ENCODE assay signal across 16 cellular contexts in genomic region chr2:159133795-159134194, GRCh38.
DNase-seq lines count a peak whose midpoint lies in the region; ATAC-seq and TF ChIP-seq lines count a peak whose summit lies in the region.
"Had no signal": no experiment of that assay in that cellular context is flagged by ENCODE, and none has a peak within 500 bp of the region (broad histone marks: within the 10 kb centered on the region; RNA-seq: fewer than 3 reads in every experiment).

No MANE protein-coding gene starts in this region.

- H3K9me3 ChIP-seq in SK-N-MC (ENCODE audit: low read depth, low read length) (no peaks in the 10 kb centered on the region), fibroblast of lung (ENCODE audit: control insufficient read depth, insufficient read depth, low read depth, low read length) (no peaks in the 10 kb centered on the region)
- H3K9me3 ChIP-seq: gastroesophageal sphincter, vagina had no signal

- intact Hi-C loops in activated CD8-positive, alpha-beta T cell treated with anti-CD3 and anti-CD28 coated beads for 36 hours (cut with micrococcal nuclease), result no loop called here
- intact Hi-C loops in sciatic nerve (cut with DNase I), result no loop called here

- no peak for DNase-seq in activated CD8-positive, alpha-beta T cell treated with anti-CD3 and anti-CD28 coated beads for 36 hours
- no peak for DNase-seq in activated CD8-positive, alpha-beta T cell treated with anti-CD3 and anti-CD28 coated beads, Interleukin-2, amount 10 ng/mL, durations not matched to agents 7 days and 5 days
- peak; percentile 24 for DNase-seq in SK-N-MC (ENCODE audit: low read depth, low spot score)
- peak in 1 of 2 donors; percentile 36 for DNase-seq in fibroblast of lung (ENCODE audit: low read depth in 2 of 2)
- DNase-seq in sciatic nerve (ENCODE audit: low spot score), result no peak
- no peak for DNase-seq in amniotic stem cell (lab: John Stamatoyannopoulos, UW)
- DNase-seq in GM13977 (ENCODE audit: low spot score), result no peak
- DNase-seq: activated CD4-positive, alpha-beta T cell treated with anti-CD3 and anti-CD28 coated beads, Interleukin-2, amount 10 ng/mL, durations not matched to agents 24 days and 14 days; activated gamma-delta T cell treated with Interleukin-2 at 50 U/mL for 16 hours; cortex of kidney; MM.1S; NCI-H524 treated with DMSO at 0.1 percent for 48 hours; stimulated activated CD4-positive, alpha-beta T cell treated with anti-CD3 and anti-CD28 coated beads, Interleukin-15, amount 100 ng/mL, for 24 hours had no signal

- TF ChIP-seq CTCF in activated CD8-positive, alpha-beta T cell treated with anti-CD3 and anti-CD28 coated beads for 36 hours (IDR thresholded peaks at IDR 0.05), result no peak
- TF ChIP-seq CTCF in fibroblast of lung (conservative IDR thresholded peaks at IDR 0.05 in 1 of 2, IDR thresholded peaks at IDR 0.05 in 1 of 2; ENCODE audit: low read depth in 1 of 2, low read length in 2 of 2) (peak in 1 of 2 donors; percentile 24), GM13977 (IDR thresholded peaks at IDR 0.05; ENCODE audit: extremely low read depth, insufficient read depth, missing control alignments) (no peak)

- no peaks in the 10 kb centered on the region for H3K36me3 Mint-ChIP-seq in activated CD8-positive, alpha-beta T cell treated with anti-CD3 and anti-CD28 coated beads for 36 hours (ENCODE audit: low read depth)
- H3K36me3 Mint-ChIP-seq in activated CD8-positive, alpha-beta T cell treated with anti-CD3 and anti-CD28 coated beads, Interleukin-2, amount 10 ng/mL, durations not matched to agents 7 days and 5 days (ENCODE audit: low read depth), result no peaks in the 10 kb centered on the region

- H3K79me2 ChIP-seq in fibroblast of lung (ENCODE audit: control insufficient read depth, insufficient read depth, low read length), result peaks cover 5% of the 10 kb centered on the region

- POLR2A ChIA-PET in activated CD8-positive, alpha-beta T cell treated with anti-CD3 and anti-CD28 coated beads for 36 hours (lab: Charles Lee), result no interaction called here
- POLR2A ChIA-PET in activated CD8-positive, alpha-beta T cell treated with anti-CD3 and anti-CD28 coated beads, Interleukin-2, amount 10 ng/mL, durations not matched to agents 7 days and 5 days (lab: Charles Lee), result interaction anchor here (0.6 kb wide), 1 partner anchor 188 kb away, joined by 4 read pairs; no protein-coding TSS in a partner anchor

- no peak overlapping the region for H3K9ac ChIP-seq in SK-N-MC (ENCODE audit: insufficient read length)
- H3K9ac ChIP-seq in fibroblast of lung (ENCODE audit: insufficient read depth, low read length), result no peak overlapping the region

- no peaks in the 10 kb centered on the region for H3K9me3 Mint-ChIP-seq in activated CD8-positive, alpha-beta T cell treated with anti-CD3 and anti-CD28 coated beads for 36 hours
- H3K9me3 Mint-ChIP-seq in activated CD8-positive, alpha-beta T cell treated with anti-CD3 and anti-CD28 coated beads, Interleukin-2, amount 10 ng/mL, durations not matched to agents 7 days and 5 days (ENCODE audit: insufficient read depth), result no peaks in the 10 kb centered on the region
- H3K9me3 Mint-ChIP-seq: activated CD4-positive, alpha-beta T cell treated with anti-CD3 and anti-CD28 coated beads, Interleukin-2, amount 10 ng/mL, durations not matched to agents 24 days and 14 days had no signal

- H3K36me3 ChIP-seq in SK-N-MC (ENCODE audit: insufficient read depth, low read length) (no peaks in the 10 kb centered on the region), fibroblast of lung (ENCODE audit: control insufficient read depth, insufficient read depth, low read length) (no peaks in the 10 kb centered on the region)
- H3K36me3 ChIP-seq: gastroesophageal sphincter, vagina had no signal

- in situ Hi-C loops in GM13977 (cut with MboI; ENCODE audit: low pct_unique_long_range_greater_than_20kb, low sequenced_read_pairs, unreplicated experiment), result loop anchor here (25.0 kb wide), 1 partner anchor 221 kb away; no protein-coding TSS in a partner anchor

- no peak overlapping the region for H3K4me3 Mint-ChIP-seq in activated CD8-positive, alpha-beta T cell treated with anti-CD3 and anti-CD28 coated beads for 36 hours
- no peak overlapping the region for H3K4me3 Mint-ChIP-seq in activated CD8-positive, alpha-beta T cell treated with anti-CD3 and anti-CD28 coated beads, Interleukin-2, amount 10 ng/mL, durations not matched to agents 7 days and 5 days
- H3K4me3 Mint-ChIP-seq: activated CD4-positive, alpha-beta T cell treated with anti-CD3 and anti-CD28 coated beads, Interleukin-2, amount 10 ng/mL, durations not matched to agents 24 days and 14 days had no signal

- H3K27ac ChIP-seq in SK-N-MC, result peak overlapping the region; percentile 40; the same call in 1 of the 2 replicates
- peak overlapping the region; percentile 19 for H3K27ac ChIP-seq in fibroblast of lung (ENCODE audit: insufficient read depth, low read length)
- H3K27ac ChIP-seq: vagina had no signal

- H3K27ac Mint-ChIP-seq in activated CD8-positive, alpha-beta T cell treated with anti-CD3 and anti-CD28 coated beads for 36 hours, result no peak overlapping the region
- no peak overlapping the region for H3K27ac Mint-ChIP-seq in activated CD8-positive, alpha-beta T cell treated with anti-CD3 and anti-CD28 coated beads, Interleukin-2, amount 10 ng/mL, durations not matched to agents 7 days and 5 days
- H3K27ac Mint-ChIP-seq: activated CD4-positive, alpha-beta T cell treated with anti-CD3 and anti-CD28 coated beads, Interleukin-2, amount 10 ng/mL, durations not matched to agents 24 days and 14 days had no signal

- CTCF ChIA-PET in activated CD8-positive, alpha-beta T cell treated with anti-CD3 and anti-CD28 coated beads for 36 hours (lab: Charles Lee), result interaction anchor here (1.0 to 2.0 kb wide), 5 partner anchors 10 to 31 kb away, joined by 3 to 15 read pairs (median 6); no protein-coding TSS in a partner anchor
- CTCF ChIA-PET in activated CD8-positive, alpha-beta T cell treated with anti-CD3 and anti-CD28 coated beads, Interleukin-2, amount 10 ng/mL, durations not matched to agents 7 days and 5 days (lab: Charles Lee), result interaction anchor here (1.0 to 3.3 kb wide), 3 partner anchors 15 to 156 kb away, joined by 3 to 12 read pairs (median 4); no protein-coding TSS in a partner anchor

- H3K27me3 Mint-ChIP-seq in activated CD8-positive, alpha-beta T cell treated with anti-CD3 and anti-CD28 coated beads for 36 hours, result no peaks in the 10 kb centered on the region
- peaks cover 5% of the 10 kb centered on the region for H3K27me3 Mint-ChIP-seq in activated CD8-positive, alpha-beta T cell treated with anti-CD3 and anti-CD28 coated beads, Interleukin-2, amount 10 ng/mL, durations not matched to agents 7 days and 5 days (ENCODE audit: low read depth)
- H3K27me3 Mint-ChIP-seq: activated CD4-positive, alpha-beta T cell treated with anti-CD3 and anti-CD28 coated beads, Interleukin-2, amount 10 ng/mL, durations not matched to agents 24 days and 14 days had no signal

- no peak overlapping the region for H2AFZ ChIP-seq in fibroblast of lung (ENCODE audit: low read length)

- no peak overlapping the region for H3K4me3 ChIP-seq in SK-N-MC
- H3K4me3 ChIP-seq in fibroblast of lung (replicated peaks in 1 of 4; ENCODE audit: control extremely low read depth in 1 of 4, insufficient read depth in 1 of 4, low read depth in 3 of 4, low read length in 4 of 4), result no peak overlapping the region
- H3K4me3 ChIP-seq: gastroesophageal sphincter, vagina had no signal

- peak; percentile 37 for ATAC-seq in activated CD8-positive, alpha-beta T cell treated with anti-CD3 and anti-CD28 coated beads for 36 hours
- ATAC-seq in activated CD8-positive, alpha-beta T cell treated with anti-CD3 and anti-CD28 coated beads, Interleukin-2, amount 10 ng/mL, durations not matched to agents 7 days and 5 days, result no peak
- ATAC-seq in sciatic nerve, result peak; percentile 25
- ATAC-seq in HG02870 (IDR thresholded peaks at IDR 0.05; ENCODE audit: unreplicated experiment), result no peak
- ATAC-seq: gastroesophageal sphincter had no signal

- no peaks in the 10 kb centered on the region for H4K20me1 ChIP-seq in fibroblast of lung (ENCODE audit: control insufficient read depth, extremely low read depth, insufficient read depth, low read length)

- H3K27me3 ChIP-seq in fibroblast of lung (ENCODE audit: control insufficient read depth, insufficient read depth, low read length), result no peaks in the 10 kb centered on the region
- H3K27me3 ChIP-seq: gastroesophageal sphincter, vagina had no signal

- H3K4me2 ChIP-seq in fibroblast of lung (ENCODE audit: extremely low read depth, insufficient read depth, low read length), result no peak overlapping the region

- H3K4me1 ChIP-seq in fibroblast of lung (ENCODE audit: control insufficient read depth, extremely low read depth, insufficient read depth, low read length), result peaks cover 32% of the 10 kb centered on the region

- H3K4me1 Mint-ChIP-seq in activated CD8-positive, alpha-beta T cell treated with anti-CD3 and anti-CD28 coated beads for 36 hours (ENCODE audit: low read depth), result no peaks in the 10 kb centered on the region
- peaks cover 4% of the 10 kb centered on the region for H3K4me1 Mint-ChIP-seq in activated CD8-positive, alpha-beta T cell treated with anti-CD3 and anti-CD28 coated beads, Interleukin-2, amount 10 ng/mL, durations not matched to agents 7 days and 5 days (ENCODE audit: low read depth)

Comparison
In these comparisons a context has a peak if more than half of its experiments do, and no peak if none do; other contexts are left out.
1. ATAC-seq: peak in activated CD8-positive, alpha-beta T cell treated with anti-CD3 and anti-CD28 coated beads for 36 hours (single experiment) and sciatic nerve (single experiment); none in activated CD8-positive, alpha-beta T cell treated with anti-CD3 and anti-CD28 coated beads, Interleukin-2, amount 10 ng/mL, durations not matched to agents 7 days and 5 days (single experiment) and HG02870 (single experiment).